ENCODE assay signal across 1 cellular context in the genomic region with DNA sequence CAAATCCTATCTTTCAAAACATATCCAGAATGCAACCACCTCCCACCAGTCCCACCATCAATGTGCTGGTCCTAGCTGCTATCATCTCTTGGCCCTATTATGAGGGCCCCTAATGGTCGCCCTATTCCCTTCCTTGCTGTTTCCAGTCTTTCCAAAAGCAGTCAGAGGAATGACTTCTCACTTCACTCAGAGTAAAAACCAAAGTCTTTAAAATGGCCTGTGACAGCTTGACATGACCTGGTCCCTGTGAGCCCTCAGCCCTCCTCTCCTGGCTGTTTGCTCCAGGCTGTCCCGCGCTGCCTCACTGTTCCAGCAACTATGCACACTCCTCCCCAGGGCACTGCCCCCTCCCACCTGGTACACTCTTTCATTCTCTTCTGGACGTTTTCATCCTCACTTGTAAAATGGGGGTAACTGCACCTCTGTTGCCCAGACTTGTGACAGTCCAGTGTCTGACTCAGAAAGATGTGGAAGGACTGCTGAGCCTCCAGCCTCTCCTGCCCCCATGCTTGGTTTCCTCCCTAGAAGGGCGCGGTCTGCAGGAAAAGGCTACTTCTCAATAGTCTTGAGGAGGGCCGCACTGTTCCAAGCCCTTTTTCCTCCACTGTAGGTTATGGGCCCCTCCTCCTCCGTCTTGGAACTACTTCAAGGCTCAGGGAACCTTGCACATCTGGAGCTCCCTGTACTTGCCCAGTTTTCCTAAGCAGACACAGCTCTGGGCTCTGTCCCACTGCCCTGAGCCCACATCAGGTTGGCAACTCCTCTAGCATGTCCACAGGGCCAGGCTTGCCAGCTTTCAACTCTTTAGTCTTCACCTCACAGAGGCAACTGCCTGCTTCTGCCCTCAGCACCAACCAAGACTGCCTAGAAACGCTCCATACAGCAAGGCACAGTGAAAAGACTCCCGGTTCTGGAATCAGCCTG.
A peak's percentile ranks its signal among the peaks of the same experiment; 100 is the strongest.
TF ChIP-seq lines count a peak whose summit lies in the region.

No MANE protein-coding gene starts in this region.

TF ChIP-seq in HepG2, 621 proteins besides CTCF, POLR2A, EP300 and RAD21 (continued from another document):
- TF ChIP-seq, protein P1, sequence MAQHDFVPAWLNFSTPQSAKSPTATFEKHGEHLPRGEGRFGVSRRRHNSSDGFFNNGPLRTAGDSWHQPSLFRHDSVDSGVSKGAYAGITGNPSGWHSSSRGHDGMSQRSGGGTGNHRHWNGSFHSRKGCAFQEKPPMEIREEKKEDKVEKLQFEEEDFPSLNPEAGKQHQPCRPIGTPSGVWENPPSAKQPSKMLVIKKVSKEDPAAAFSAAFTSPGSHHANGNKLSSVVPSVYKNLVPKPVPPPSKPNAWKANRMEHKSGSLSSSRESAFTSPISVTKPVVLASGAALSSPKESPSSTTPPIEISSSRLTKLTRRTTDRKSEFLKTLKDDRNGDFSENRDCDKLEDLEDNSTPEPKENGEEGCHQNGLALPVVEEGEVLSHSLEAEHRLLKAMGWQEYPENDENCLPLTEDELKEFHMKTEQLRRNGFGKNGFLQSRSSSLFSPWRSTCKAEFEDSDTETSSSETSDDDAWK (CRISPR knock-in tag; IDR thresholded peaks at IDR 0.05), result no peak
- TF ChIP-seq ZNF766 (CRISPR knock-in tag; IDR thresholded peaks at IDR 0.05; ENCODE audit: borderline replicate concordance) (no peak), ZFP62 (CRISPR knock-in tag; IDR thresholded peaks at IDR 0.05) (no peak), JUNB (CRISPR knock-in tag; IDR thresholded peaks at IDR 0.05; ENCODE audit: borderline replicate concordance) (no peak), SIX1 (CRISPR knock-in tag; IDR thresholded peaks at IDR 0.05; ENCODE audit: borderline replicate concordance) (no peak), ATF7 (IDR thresholded peaks at IDR 0.05) (no peak), ATF7 (CRISPR knock-in tag; IDR thresholded peaks at IDR 0.05) (peak; percentile 51; the same call in 1 of the 2 replicates), CENPX (CRISPR knock-in tag; IDR thresholded peaks at IDR 0.05) (no peak), RBM22 (optimal IDR thresholded peaks at IDR 0.05; ENCODE audit: low read length) (peak; percentile 59), ZNF660 (CRISPR knock-in tag; IDR thresholded peaks at IDR 0.05; ENCODE audit: borderline replicate concordance, low read depth) (no peak), BHLHE40 (IDR thresholded peaks at IDR 0.05; ENCODE audit: low read length) (no peak)
- TF ChIP-seq, protein P2, sequence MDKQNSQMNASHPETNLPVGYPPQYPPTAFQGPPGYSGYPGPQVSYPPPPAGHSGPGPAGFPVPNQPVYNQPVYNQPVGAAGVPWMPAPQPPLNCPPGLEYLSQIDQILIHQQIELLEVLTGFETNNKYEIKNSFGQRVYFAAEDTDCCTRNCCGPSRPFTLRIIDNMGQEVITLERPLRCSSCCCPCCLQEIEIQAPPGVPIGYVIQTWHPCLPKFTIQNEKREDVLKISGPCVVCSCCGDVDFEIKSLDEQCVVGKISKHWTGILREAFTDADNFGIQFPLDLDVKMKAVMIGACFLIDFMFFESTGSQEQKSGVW (CRISPR knock-in tag; IDR thresholded peaks at IDR 0.05; ENCODE audit: borderline replicate concordance), result no peak
- TF ChIP-seq, protein P3, sequence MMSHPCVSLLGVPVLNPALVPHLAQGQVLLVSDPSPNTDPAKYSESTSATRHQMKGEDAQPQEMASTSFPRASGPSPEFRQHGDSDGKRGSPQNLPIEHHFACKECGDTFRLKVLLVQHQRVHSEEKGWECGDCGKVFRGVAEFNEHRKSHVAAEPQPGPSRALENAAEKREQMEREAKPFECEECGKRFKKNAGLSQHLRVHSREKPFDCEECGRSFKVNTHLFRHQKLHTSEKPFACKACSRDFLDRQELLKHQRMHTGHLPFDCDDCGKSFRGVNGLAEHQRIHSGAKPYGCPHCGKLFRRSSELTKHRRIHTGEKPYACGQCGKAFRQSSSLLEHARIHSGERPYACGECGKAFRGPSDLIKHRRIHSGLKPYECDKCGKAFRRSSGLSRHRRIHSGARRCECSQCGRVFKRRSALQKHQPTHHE (CRISPR knock-in tag; IDR thresholded peaks at IDR 0.05; ENCODE audit: borderline replicate concordance), result no peak
